In genomic region chr10:10545771-10546170, GRCh38 we compare ENCODE assay signal across 17 cellular contexts.
DNase-seq lines count a peak whose midpoint lies in the region; ATAC-seq and TF ChIP-seq lines count a peak whose summit lies in the region.
"Had no signal": no experiment of that assay in that cellular context is flagged by ENCODE, and none has a peak within 500 bp of the region (broad histone marks: within the 10 kb centered on the region; RNA-seq: fewer than 3 reads in every experiment).

No MANE protein-coding gene starts in this region.

- no peak overlapping the region for H3K27ac ChIP-seq in GM23338 (ENCODE audit: low read depth)
- H3K27ac ChIP-seq in neural cell (ENCODE audit: low read length) = peak overlapping the region; percentile 42
- no peak overlapping the region for H3K27ac ChIP-seq in tibial nerve
- H3K27ac ChIP-seq: C4-2B had no signal

- no peak overlapping the region for H3K4me3 ChIP-seq in GM23338
- no peak overlapping the region for H3K4me3 ChIP-seq in neural cell (ENCODE audit: low read length)
- H3K4me3 ChIP-seq in tibial nerve = no peak overlapping the region

- H3K27ac Mint-ChIP-seq in GM23338 (no peak overlapping the region), brain (peak overlapping the region in 4 of 5 experiments; percentile 32 to 77 (median 65)), natural killer cell (no peak overlapping the region)
- H3K27ac Mint-ChIP-seq: CD4-positive, alpha-beta T cell; HFFc6 had no signal

- TF ChIP-seq EP300 in neural cell (conservative IDR thresholded peaks at IDR 0.05; ENCODE audit: poor library complexity, severe bottlenecking) (no peak), tibial nerve (IDR thresholded peaks at IDR 0.05) (no peak)

- TF ChIP-seq CTCF in GM23338 (conservative IDR thresholded peaks at IDR 0.05; ENCODE audit: low read depth in 2 of 2) (no peak), brain (conservative IDR thresholded peaks at IDR 0.05) (no peak), neural cell (IDR thresholded peaks at IDR 0.05; ENCODE audit: poor library complexity, severe bottlenecking) (no peak), natural killer cell (IDR thresholded peaks at IDR 0.05) (no peak), tibial nerve (IDR thresholded peaks at IDR 0.05) (no peak)

- no peak overlapping the region for H3K4me3 Mint-ChIP-seq in GM23338
- no peak overlapping the region for H3K4me3 Mint-ChIP-seq in brain
- H3K4me3 Mint-ChIP-seq in natural killer cell = no peak overlapping the region
- H3K4me3 Mint-ChIP-seq: CD4-positive, alpha-beta T cell; HFFc6 had no signal

- H3K9me3 Mint-ChIP-seq in GM23338 (no peaks in the 10 kb centered on the region), brain (no peaks in the 10 kb centered on the region), natural killer cell (no peaks in the 10 kb centered on the region)
- H3K9me3 Mint-ChIP-seq: CD4-positive, alpha-beta T cell had no signal

- no peak for ATAC-seq in GM23338
- no peak for ATAC-seq in GM21723 (IDR thresholded peaks at IDR 0.05; ENCODE audit: unreplicated experiment)
- no peak for ATAC-seq in natural killer cell
- ATAC-seq: HCT116 had no signal

- H3K9me3 ChIP-seq in neural cell (ENCODE audit: low read length) (no peaks in the 10 kb centered on the region), tibial nerve (no peaks in the 10 kb centered on the region)
- H3K9me3 ChIP-seq: Caco-2 had no signal

- H3K79me2 ChIP-seq in GM23338 (replicated peaks; ENCODE audit: insufficient read depth) = no peaks in the 10 kb centered on the region
- no peaks in the 10 kb centered on the region for H3K79me2 ChIP-seq in neural cell (replicated peaks; ENCODE audit: insufficient read depth, low read length)

- H3K4me1 Mint-ChIP-seq in GM23338 (peaks cover 9% of the 10 kb centered on the region; the same call in 2 of the 3 replicates), brain (peaks cover 30% of the 10 kb centered on the region), natural killer cell (no peaks in the 10 kb centered on the region)

- H3K36me3 Mint-ChIP-seq in GM23338 (ENCODE audit: low read depth) = no peaks in the 10 kb centered on the region
- H3K36me3 Mint-ChIP-seq in brain = no peaks in the 10 kb centered on the region
- H3K36me3 Mint-ChIP-seq in natural killer cell = no peaks in the 10 kb centered on the region

- WGBS in tibial nerve, 2 donors = 24 to 42% methylated on average over 5 of the region's 5 CpGs

- no peak overlapping the region for H3K4me2 ChIP-seq in GM23338
- H3K4me2 ChIP-seq in neural cell (ENCODE audit: low read length) = no peak overlapping the region

- H3K27me3 ChIP-seq in GM23338 (ENCODE audit: insufficient read depth) (no peaks in the 10 kb centered on the region), neural cell (ENCODE audit: insufficient read depth, low read depth, low read length) (no peaks in the 10 kb centered on the region), tibial nerve (no peaks in the 10 kb centered on the region)

- no peak for TF ChIP-seq RAD21 in neural cell (conservative IDR thresholded peaks at IDR 0.05)

- H3K9me2 ChIP-seq in GM23338 (ENCODE audit: insufficient read depth) (peaks cover 20% of the 10 kb centered on the region), neural cell (ENCODE audit: insufficient read depth, low read length) (no peaks in the 10 kb centered on the region)

- in situ Hi-C loops in G401 (cut with HindIII; ENCODE audit: low sequenced_read_pairs) = no loop called here

- H3F3A ChIP-seq in GM23338 (replicated peaks; ENCODE audit: low read depth) = no peaks in the 10 kb centered on the region
- no peaks in the 10 kb centered on the region for H3F3A ChIP-seq in neural cell (ENCODE audit: insufficient read depth, low read length, poor library complexity, severe bottlenecking)

- no peak overlapping the region for H3K9ac ChIP-seq in neural cell (ENCODE audit: low read length)

- intact Hi-C loops in natural killer cell (cut with micrococcal nuclease) = no loop called here

- H2AFZ ChIP-seq in GM23338 = peak overlapping the region; percentile 29; the same call in 1 of the 2 replicates
- no peak overlapping the region for H2AFZ ChIP-seq in neural cell (ENCODE audit: low read depth, low read length)

- DNase-seq in G401 (ENCODE audit: low spot score) (peak; percentile 8), GM23338 (ENCODE audit: low spot score) (no peak), natural killer cell (no peak), tibial nerve (ENCODE audit: low spot score in 2 of 2) (no peak)
- DNase-seq: ACHN; Caco-2; CD4-positive, alpha-beta T cell; GDM1; GOT3; H7; HFFc6; IMR-90 had no signal

- H3K4me1 ChIP-seq in GM23338 (ENCODE audit: insufficient read depth) (peaks cover 11% of the 10 kb centered on the region), tibial nerve (no peaks in the 10 kb centered on the region)
- H3K4me1 ChIP-seq: Caco-2 had no signal

- H4K20me1 ChIP-seq in GM23338 (replicated peaks; ENCODE audit: insufficient read depth) (no peaks in the 10 kb centered on the region), neural cell (ENCODE audit: insufficient read depth) (no peaks in the 10 kb centered on the region)

- no peak for TF ChIP-seq POLR2A in tibial nerve (IDR thresholded peaks at IDR 0.05)

- H3K36me3 ChIP-seq in GM23338 (ENCODE audit: insufficient read depth) (no peaks in the 10 kb centered on the region), neural cell (ENCODE audit: insufficient read depth, low read length) (no peaks in the 10 kb centered on the region), tibial nerve (no peaks in the 10 kb centered on the region)

- H3K27me3 Mint-ChIP-seq in GM23338 (ENCODE audit: insufficient read depth, low read depth, poor library complexity) (no peaks in the 10 kb centered on the region), brain (peaks cover 4% of the 10 kb centered on the region), natural killer cell (ENCODE audit: low read depth in 2 of 2) (peaks cover 0 to 20% of the 10 kb centered on the region in 2 donors)

TF ChIP-seq in GM23338, 12 proteins besides CTCF, POLR2A, EP300 and RAD21 (continues in another document):
- no peak for TF ChIP-seq ZNF114 (CRISPR knock-in tag; IDR thresholded peaks at IDR 0.05)

TF ChIP-seq in neural cell, 6 proteins besides CTCF, POLR2A, EP300 and RAD21:
- TF ChIP-seq MXI1 (conservative IDR thresholded peaks at IDR 0.05; ENCODE audit: poor library complexity, severe bottlenecking) (no peak), REST (IDR thresholded peaks at IDR 0.05; ENCODE audit: borderline replicate concordance) (no peak), SMC3 (conservative IDR thresholded peaks at IDR 0.05; ENCODE audit: poor library complexity) (no peak), TAF1 (IDR thresholded peaks at IDR 0.05; ENCODE audit: low read depth) (no peak), POLR2AphosphoS5 (IDR thresholded peaks at IDR 0.05) (no peak), EZH2 (IDR thresholded peaks at IDR 0.05; ENCODE audit: borderline replicate concordance, insufficient read depth, low read length, poor library complexity, severe bottlenecking) (no peak)

Comparison
In these comparisons a context has a peak if more than half of its experiments do, and no peak if none do; other contexts are left out.
1. H3K27ac Mint-ChIP-seq: peak in brain (4 of 5); none in GM23338 (single experiment) and natural killer cell (0 of 2).